Comparison of ENCODE assay signal across 17 cellular contexts in genomic region chr11:9609841-9610240, GRCh38.
"Had no signal": no experiment of that assay in that cellular context is flagged by ENCODE, and none has a peak within 500 bp of the region (broad histone marks: within the 10 kb centered on the region; RNA-seq: fewer than 3 reads in every experiment).

No MANE protein-coding gene starts in this region.

- H3K27me3 ChIP-seq: stomach, uterus had no signal

- H3K27ac ChIP-seq: prostate gland, stomach, uterus had no signal

- H3K9me3 Mint-ChIP-seq: activated CD4-positive, alpha-beta T cell treated with anti-CD3 and anti-CD28 coated beads, Interleukin-2, amount 10 ng/mL, durations not matched to agents 7 days and 5 days; activated T-cell treated with anti-CD3 and anti-CD28 coated beads, Interleukin-2, amount 50 U/mL, for 24 hours; central memory CD8-positive, alpha-beta T cell; T-helper 2 cell treated with Interferon-gamma antibody and Interleukin-4, amounts not matched to agents 5 μg/mL and 100 μg/mL, for 36 hours had no signal

- H3K36me3 Mint-ChIP-seq: activated naive CD8-positive, alpha-beta T cell; brain had no signal

- DNase-seq: activated CD4-positive, alpha-beta T cell treated with anti-CD3 and anti-CD28 coated beads, Interleukin-2, amount 10 ng/mL, durations not matched to agents 7 days and 5 days; activated T-cell treated with anti-CD3 and anti-CD28 coated beads, Interleukin-2, amount 50 U/mL, for 24 hours; cortex of kidney; effector CD8-positive, alpha-beta T cell; foreskin melanocyte; nephron progenitor cell; right cardiac atrium; small intestine; stimulated activated CD4-positive, alpha-beta T cell treated with anti-CD3 and anti-CD28 coated beads, Interleukin-4, amount 100 ng/mL, for 4 hours; stimulated activated CD8-positive, alpha-beta memory T cell treated with anti-CD3 and anti-CD28 coated beads, Interleukin-4, amount 100 ng/mL, for 48 hours; stomach; uterus had no signal

- H3K27ac Mint-ChIP-seq: activated naive CD8-positive, alpha-beta T cell; activated T-cell treated with anti-CD3 and anti-CD28 coated beads, Interleukin-2, amount 50 U/mL, for 24 hours; nephron progenitor cell; T-helper 2 cell treated with Interferon-gamma antibody and Interleukin-4, amounts not matched to agents 5 μg/mL and 100 μg/mL, for 36 hours had no signal

- H3K4me3 Mint-ChIP-seq: activated CD4-positive, alpha-beta T cell treated with anti-CD3 and anti-CD28 coated beads, Interleukin-2, amount 10 ng/mL, durations not matched to agents 7 days and 5 days; activated naive CD8-positive, alpha-beta T cell; activated T-cell treated with anti-CD3 and anti-CD28 coated beads, Interleukin-2, amount 50 U/mL, for 24 hours; brain; central memory CD8-positive, alpha-beta T cell; nephron progenitor cell; T-helper 2 cell treated with Interferon-gamma antibody and Interleukin-4, amounts not matched to agents 5 μg/mL and 100 μg/mL, for 36 hours had no signal

- H3K36me3 ChIP-seq: prostate gland, stomach, uterus had no signal

- H3K27me3 Mint-ChIP-seq: activated CD4-positive, alpha-beta T cell treated with anti-CD3 and anti-CD28 coated beads, Interleukin-2, amount 10 ng/mL, durations not matched to agents 7 days and 5 days; activated naive CD8-positive, alpha-beta T cell; activated T-cell treated with anti-CD3 and anti-CD28 coated beads, Interleukin-2, amount 50 U/mL, for 24 hours; central memory CD8-positive, alpha-beta T cell had no signal

- H3K4me3 ChIP-seq: prostate gland, stomach, uterus had no signal

- H3K4me1 ChIP-seq: prostate gland, uterus had no signal

- FAIRE-seq: small intestine had no signal

- H3K9me3 ChIP-seq: prostate gland, stomach, uterus had no signal

- ATAC-seq: right cardiac atrium had no signal
